10 cellular contexts compared by ENCODE assay signal in the genomic region with DNA sequence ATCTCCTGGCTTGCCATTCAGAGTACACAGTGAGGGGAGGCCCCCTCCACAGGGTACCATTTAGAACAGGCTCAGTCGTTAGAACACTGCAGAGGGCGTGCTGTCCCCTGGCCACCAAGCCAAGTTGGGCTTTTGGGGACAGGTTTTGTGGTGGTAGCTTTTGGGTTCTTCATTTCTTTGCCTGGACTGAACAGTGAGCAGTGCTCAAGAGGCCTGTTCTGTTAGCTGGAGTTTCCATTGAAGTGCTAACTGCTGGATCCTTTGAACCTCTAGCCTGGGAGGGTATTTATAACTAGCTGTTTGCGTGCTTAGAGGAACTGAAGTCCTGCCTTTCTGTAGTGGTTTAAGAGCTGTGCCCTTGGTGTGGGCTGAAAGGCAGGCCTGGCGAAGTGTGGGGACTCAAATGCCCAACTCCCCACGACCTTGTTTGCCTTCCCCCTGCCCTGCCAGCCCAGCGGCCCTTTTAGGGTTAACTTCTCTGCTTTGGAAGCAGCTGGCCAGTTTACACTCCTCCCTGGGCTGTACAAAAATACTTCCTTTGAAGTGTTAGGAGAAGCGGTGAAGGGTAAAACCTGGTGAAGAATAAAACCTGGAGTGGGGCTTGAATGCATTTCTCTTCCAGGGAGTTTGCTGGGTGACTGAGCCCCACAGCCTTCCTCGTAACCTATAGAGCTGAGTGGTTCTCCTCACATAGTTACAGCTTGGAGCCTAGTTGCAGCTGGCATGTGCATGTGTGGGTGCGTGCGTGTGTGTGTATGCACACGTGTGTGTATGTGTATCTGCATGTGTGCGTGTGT. TPM values are rescaled to one million over a fixed set of nuclear protein-coding genes. Genes with fewer than 3 reads are reported as not detected.
DNase-seq lines count a peak whose midpoint lies in the region; ATAC-seq and TF ChIP-seq lines count a peak whose summit lies in the region.
"Had no signal": no experiment of that assay in that cellular context is flagged by ENCODE, and none has a peak within 500 bp of the region (broad histone marks: within the 10 kb centered on the region; RNA-seq: fewer than 3 reads in every experiment).

No MANE protein-coding gene starts in this region.

- TF ChIP-seq RAD21 in Ishikawa (IDR thresholded peaks at IDR 0.05; ENCODE audit: low read depth): peak; percentile 27

- 21 to 36% (median 24%) methylated on average over 12 of the region's 12 CpGs for WGBS in stomach, 5 donors

- H3K27ac ChIP-seq in iPS-18a (ENCODE audit: low read length): no peak overlapping the region
- peak overlapping the region; percentile 8 to 72 (median 65) for H3K27ac ChIP-seq in stomach
- H3K27ac ChIP-seq: epithelial cell of prostate, SK-N-MC had no signal

- H3K36me3 ChIP-seq in iPS-18a (ENCODE audit: control insufficient read depth, low read depth, low read length) (no peaks in the 10 kb centered on the region), stomach (no peaks in the 10 kb centered on the region)

- peaks cover 42% of the 10 kb centered on the region for H3K4me1 ChIP-seq in iPS-18a (ENCODE audit: control insufficient read depth, low read depth, low read length)
- H3K4me1 ChIP-seq in stomach: peaks cover 21 to 74% (median 42%) of the 10 kb centered on the region in 4 donors

- intact Hi-C loops in stomach (cut with DNase I; ENCODE audit: low total_unique reads): no loop called here

- no peak for TF ChIP-seq POLR2A in stomach (IDR thresholded peaks at IDR 0.05)

- H3K27me3 ChIP-seq in iPS-18a (ENCODE audit: control insufficient read depth, insufficient read depth, low read length): no peaks in the 10 kb centered on the region
- no peaks in the 10 kb centered on the region for H3K27me3 ChIP-seq in stomach

- TF ChIP-seq EP300 in Ishikawa (IDR thresholded peaks at IDR 0.05; ENCODE audit: borderline replicate concordance): no peak
- TF ChIP-seq EP300 in stomach (IDR thresholded peaks at IDR 0.05): no peak

- no peaks in the 10 kb centered on the region for H3K9me3 ChIP-seq in iPS-18a (ENCODE audit: control insufficient read depth, low read depth, low read length)
- no peaks in the 10 kb centered on the region for H3K9me3 ChIP-seq in stomach

- TF ChIP-seq CTCF in stomach (IDR thresholded peaks at IDR 0.05): no peak

- no peak overlapping the region for H3K9ac ChIP-seq in iPS-18a (ENCODE audit: low read length)

- DNase-seq in SW480 (ENCODE audit: low spot score) (peak; percentile 98), stomach (peak; percentile 57), NCI-H748 treated with DMSO at 0.1 percent for 48 hours (lab: John Stamatoyannopoulos, UW) (no peak), HUDEP-2 (lab: John Stamatoyannopoulos, UW; ENCODE audit: unreplicated experiment in 76 of 76) (no peak)
- no peak for DNase-seq in activated CD8-positive, alpha-beta memory T cell treated with anti-CD3 and anti-CD28 coated beads, Interleukin-2, amount 50 U/mL, for 4 hours

- ATAC-seq in HG03571 (IDR thresholded peaks at IDR 0.05; ENCODE audit: unreplicated experiment): no peak

- peak overlapping the region; percentile 19 for H3K4me3 ChIP-seq in iPS-18a (ENCODE audit: low read length)
- no peak overlapping the region for H3K4me3 ChIP-seq in stomach
- H3K4me3 ChIP-seq: SK-N-MC had no signal

TF ChIP-seq in Ishikawa, 13 proteins besides CTCF, POLR2A, EP300 and RAD21:
- TF ChIP-seq EGR1 (IDR thresholded peaks at IDR 0.05) (no peak), NFIC (IDR thresholded peaks at IDR 0.05) (peak; percentile 58; the same call in 1 of the 2 replicates), FOXM1 (IDR thresholded peaks at IDR 0.05; ENCODE audit: borderline replicate concordance, low read depth) (no peak; the same call in 1 of the 2 replicates), ZBTB7A (IDR thresholded peaks at IDR 0.05; ENCODE audit: low read depth) (no peak), YY1 (IDR thresholded peaks at IDR 0.05; ENCODE audit: low read depth) (no peak), TAF1 (IDR thresholded peaks at IDR 0.05; ENCODE audit: low read depth) (no peak), TCF12 (IDR thresholded peaks at IDR 0.05; ENCODE audit: low read depth) (peak; percentile 64; the same call in 1 of the 2 replicates), CREB1 (IDR thresholded peaks at IDR 0.05; ENCODE audit: low read depth) (no peak), TEAD4 (IDR thresholded peaks at IDR 0.05) (peak; percentile 65; the same call in 1 of the 2 replicates), CEBPB (IDR thresholded peaks at IDR 0.05) (no peak)
- TF ChIP-seq, protein P1, sequence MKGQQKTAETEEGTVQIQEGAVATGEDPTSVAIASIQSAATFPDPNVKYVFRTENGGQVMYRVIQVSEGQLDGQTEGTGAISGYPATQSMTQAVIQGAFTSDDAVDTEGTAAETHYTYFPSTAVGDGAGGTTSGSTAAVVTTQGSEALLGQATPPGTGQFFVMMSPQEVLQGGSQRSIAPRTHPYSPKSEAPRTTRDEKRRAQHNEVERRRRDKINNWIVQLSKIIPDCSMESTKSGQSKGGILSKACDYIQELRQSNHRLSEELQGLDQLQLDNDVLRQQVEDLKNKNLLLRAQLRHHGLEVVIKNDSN (IDR thresholded peaks at IDR 0.05): 0 out of 2 replicates have a peak, but pooled peaks have one; percentile 2
- TF ChIP-seq, protein P2, sequence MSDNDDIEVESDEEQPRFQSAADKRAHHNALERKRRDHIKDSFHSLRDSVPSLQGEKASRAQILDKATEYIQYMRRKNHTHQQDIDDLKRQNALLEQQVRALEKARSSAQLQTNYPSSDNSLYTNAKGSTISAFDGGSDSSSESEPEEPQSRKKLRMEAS (IDR thresholded peaks at IDR 0.05): peak; percentile 56
- TF ChIP-seq, protein P3, sequence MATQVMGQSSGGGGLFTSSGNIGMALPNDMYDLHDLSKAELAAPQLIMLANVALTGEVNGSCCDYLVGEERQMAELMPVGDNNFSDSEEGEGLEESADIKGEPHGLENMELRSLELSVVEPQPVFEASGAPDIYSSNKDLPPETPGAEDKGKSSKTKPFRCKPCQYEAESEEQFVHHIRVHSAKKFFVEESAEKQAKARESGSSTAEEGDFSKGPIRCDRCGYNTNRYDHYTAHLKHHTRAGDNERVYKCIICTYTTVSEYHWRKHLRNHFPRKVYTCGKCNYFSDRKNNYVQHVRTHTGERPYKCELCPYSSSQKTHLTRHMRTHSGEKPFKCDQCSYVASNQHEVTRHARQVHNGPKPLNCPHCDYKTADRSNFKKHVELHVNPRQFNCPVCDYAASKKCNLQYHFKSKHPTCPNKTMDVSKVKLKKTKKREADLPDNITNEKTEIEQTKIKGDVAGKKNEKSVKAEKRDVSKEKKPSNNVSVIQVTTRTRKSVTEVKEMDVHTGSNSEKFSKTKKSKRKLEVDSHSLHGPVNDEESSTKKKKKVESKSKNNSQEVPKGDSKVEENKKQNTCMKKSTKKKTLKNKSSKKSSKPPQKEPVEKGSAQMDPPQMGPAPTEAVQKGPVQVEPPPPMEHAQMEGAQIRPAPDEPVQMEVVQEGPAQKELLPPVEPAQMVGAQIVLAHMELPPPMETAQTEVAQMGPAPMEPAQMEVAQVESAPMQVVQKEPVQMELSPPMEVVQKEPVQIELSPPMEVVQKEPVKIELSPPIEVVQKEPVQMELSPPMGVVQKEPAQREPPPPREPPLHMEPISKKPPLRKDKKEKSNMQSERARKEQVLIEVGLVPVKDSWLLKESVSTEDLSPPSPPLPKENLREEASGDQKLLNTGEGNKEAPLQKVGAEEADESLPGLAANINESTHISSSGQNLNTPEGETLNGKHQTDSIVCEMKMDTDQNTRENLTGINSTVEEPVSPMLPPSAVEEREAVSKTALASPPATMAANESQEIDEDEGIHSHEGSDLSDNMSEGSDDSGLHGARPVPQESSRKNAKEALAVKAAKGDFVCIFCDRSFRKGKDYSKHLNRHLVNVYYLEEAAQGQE (IDR thresholded peaks at IDR 0.05; ENCODE audit: low read depth): no peak

RNA-seq across cellular contexts. Expression of a gene that starts 34.6 kb away (rescaled TPM):
- total RNA-seq in stomach: 10 to 100 TPM in 1 of 5 donors, 1 to 10 TPM in 4; 1.8 to 52.7 (median 6.4) TPM
- 1 to 10 TPM; 1.4 to 2.9 (median 1.7) TPM for polyA plus RNA-seq in stomach

Comparison
In these comparisons a context has a peak if more than half of its experiments do, and no peak if none do; other contexts are left out.
1. DNase-seq: peak in SW480 (single experiment) and stomach (single experiment); none in activated CD8-positive, alpha-beta memory T cell treated with anti-CD3 and anti-CD28 coated beads, Interleukin-2, amount 50 U/mL, for 4 hours (single experiment), NCI-H748 treated with DMSO at 0.1 percent for 48 hours (single experiment) and HUDEP-2 (0 of 76).